ENCODE assay signal across 32 cellular contexts in the genomic region with DNA sequence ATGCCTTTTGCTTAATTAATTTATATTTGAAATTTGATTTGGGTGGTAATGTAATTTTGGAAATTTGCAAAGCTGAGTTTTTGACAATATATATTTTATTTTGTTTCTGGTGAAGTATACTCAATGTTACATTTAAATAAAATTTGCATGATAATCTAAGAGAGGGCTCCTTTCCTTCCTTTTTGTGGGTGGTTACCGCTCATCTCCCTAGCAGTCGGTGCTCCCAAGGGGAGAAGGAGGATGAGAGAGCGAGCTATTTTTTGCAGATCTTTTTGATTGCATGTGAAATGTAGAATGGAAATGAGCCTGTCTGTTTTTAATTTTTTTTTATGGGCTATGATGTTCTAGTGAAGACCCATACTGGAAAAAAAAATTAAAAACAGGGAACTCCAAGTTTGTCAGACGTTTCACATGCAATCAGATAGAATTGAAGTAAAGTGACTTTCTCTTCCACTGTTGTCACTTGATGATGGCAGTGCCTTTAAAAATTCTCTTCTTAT. TPM values are rescaled to one million over a fixed set of nuclear protein-coding genes. Genes with fewer than 3 reads are reported as not detected.
"Had no signal": no experiment of that assay in that cellular context is flagged by ENCODE, and none has a peak within 500 bp of the region (broad histone marks: within the 10 kb centered on the region; RNA-seq: fewer than 3 reads in every experiment).

No MANE protein-coding gene starts in this region.

- H3K4me3 Mint-ChIP-seq: activated CD4-positive, alpha-beta T cell treated with anti-CD3 and anti-CD28 coated beads, Interleukin-2, amount 10 ng/mL, durations not matched to agents 24 days and 14 days; activated CD8-positive, alpha-beta T cell treated with anti-CD3 and anti-CD28 coated beads for 36 hours; activated naive CD4-positive, alpha-beta T cell treated with anti-CD3 and anti-CD28 coated beads, Interleukin-2, amount 50 U/mL, for 24 hours; activated naive CD8-positive, alpha-beta T cell treated with anti-CD3 and anti-CD28 coated beads, Interleukin-2, amount 10 ng/mL, durations not matched to agents 7 days and 5 days; activated T-cell treated with anti-CD3 and anti-CD28 coated beads, Interleukin-2, amount 50 U/mL, for 72 hours; central memory CD8-positive, alpha-beta T cell had no signal

- H3K4me1 Mint-ChIP-seq: activated CD4-positive, alpha-beta T cell treated with anti-CD3 and anti-CD28 coated beads, Interleukin-2, amount 10 ng/mL, durations not matched to agents 24 days and 14 days; activated naive CD4-positive, alpha-beta T cell treated with anti-CD3 and anti-CD28 coated beads, Interleukin-2, amount 50 U/mL, for 24 hours; activated naive CD8-positive, alpha-beta T cell treated with anti-CD3 and anti-CD28 coated beads, Interleukin-2, amount 10 ng/mL, durations not matched to agents 7 days and 5 days; central memory CD8-positive, alpha-beta T cell had no signal

- ATAC-seq: activated CD8-positive, alpha-beta T cell treated with anti-CD3 and anti-CD28 coated beads for 36 hours; activated T-cell treated with anti-CD3 and anti-CD28 coated beads, Interleukin-2, amount 50 U/mL, for 72 hours; PC-3 had no signal

- H3K27ac ChIP-seq: ascending aorta, cardiac muscle cell, Peyer's patch, VCaP had no signal

- H3K9me3 ChIP-seq: ascending aorta, Peyer's patch had no signal

- H3K4me3 ChIP-seq: ascending aorta, cardiac muscle cell, Peyer's patch had no signal

- H3K9me3 Mint-ChIP-seq: activated CD4-positive, alpha-beta T cell treated with anti-CD3 and anti-CD28 coated beads, Interleukin-2, amount 10 ng/mL, durations not matched to agents 24 days and 14 days; activated CD8-positive, alpha-beta T cell treated with anti-CD3 and anti-CD28 coated beads for 36 hours; activated naive CD4-positive, alpha-beta T cell treated with anti-CD3 and anti-CD28 coated beads, Interleukin-2, amount 50 U/mL, for 24 hours; activated naive CD8-positive, alpha-beta T cell treated with anti-CD3 and anti-CD28 coated beads, Interleukin-2, amount 10 ng/mL, durations not matched to agents 7 days and 5 days; activated T-cell treated with anti-CD3 and anti-CD28 coated beads, Interleukin-2, amount 50 U/mL, for 72 hours; activated T-helper 2 cell treated with anti-CD3 and anti-CD28 coated beads, Interferon-gamma antibody, Interleukin-2, Interleukin-4, amounts not matched to agents 10 μg/mL and 5 μg/mL and 100 μg/mL, durations not matched to agents 14 hours and 24 hours and 36 hours; central memory CD8-positive, alpha-beta T cell had no signal

- H3K27me3 ChIP-seq: ascending aorta, cardiac muscle cell, Peyer's patch had no signal

- H3K36me3 Mint-ChIP-seq: activated naive CD4-positive, alpha-beta T cell treated with anti-CD3 and anti-CD28 coated beads, Interleukin-2, amount 50 U/mL, for 24 hours; activated naive CD8-positive, alpha-beta T cell treated with anti-CD3 and anti-CD28 coated beads, Interleukin-2, amount 10 ng/mL, durations not matched to agents 7 days and 5 days had no signal

- DNase-seq: activated CD4-positive, alpha-beta T cell treated with anti-CD3 and anti-CD28 coated beads, Interleukin-2, amount 10 ng/mL, durations not matched to agents 24 days and 14 days; activated CD4-positive, alpha-beta T cell treated with anti-CD3 and anti-CD28 coated beads, Interleukin-2, amount 50 U/mL, for 4 hours; activated CD8-positive, alpha-beta T cell treated with anti-CD3 and anti-CD28 coated beads for 36 hours; activated gamma-delta T cell; activated naive CD4-positive, alpha-beta T cell treated with Interleukin-2 at 50 U/mL for 16 hours; activated naive CD8-positive, alpha-beta T cell treated with anti-CD3 and anti-CD28 coated beads, Interleukin-2, amount 10 ng/mL, durations not matched to agents 7 days and 5 days; activated T-cell treated with anti-CD3 and anti-CD28 coated beads, Interleukin-2, amount 50 U/mL, for 1 hour; activated T-cell treated with anti-CD3 and anti-CD28 coated beads, Interleukin-2, amount 50 U/mL, for 72 hours; amygdala; NCI-H1105; NCI-H1417 treated with DMSO at 0.1 percent for 48 hours; NCI-H1694; NCI-H1930; NCI-H2081 treated with DMSO at 0.1 percent for 48 hours; NCI-H345; NCI-H524 treated with DMSO at 0.1 percent for 48 hours; NK-92 treated with Interleukin-12 subunit alpha and Interleukin-12 subunit beta, amount 100 ng/mL, for 24 hours; PC-3; Peyer's patch; RPMI8226; SIG-M5; SW 1271; T-helper 1 cell; T-helper 2 cell; T-helper 9 cell had no signal

- H3K27ac Mint-ChIP-seq: activated CD4-positive, alpha-beta T cell treated with anti-CD3 and anti-CD28 coated beads, Interleukin-2, amount 10 ng/mL, durations not matched to agents 24 days and 14 days; activated CD8-positive, alpha-beta T cell treated with anti-CD3 and anti-CD28 coated beads for 36 hours; activated naive CD4-positive, alpha-beta T cell treated with anti-CD3 and anti-CD28 coated beads, Interleukin-2, amount 50 U/mL, for 24 hours; activated naive CD8-positive, alpha-beta T cell treated with anti-CD3 and anti-CD28 coated beads, Interleukin-2, amount 10 ng/mL, durations not matched to agents 7 days and 5 days; activated T-cell treated with anti-CD3 and anti-CD28 coated beads, Interleukin-2, amount 50 U/mL, for 72 hours; activated T-helper 2 cell treated with anti-CD3 and anti-CD28 coated beads, Interferon-gamma antibody, Interleukin-2, Interleukin-4, amounts not matched to agents 10 μg/mL and 5 μg/mL and 100 μg/mL, durations not matched to agents 14 hours and 24 hours and 36 hours had no signal

- H3K4me1 ChIP-seq: ascending aorta, Peyer's patch had no signal

- H3K36me3 ChIP-seq: ascending aorta, cardiac muscle cell, Peyer's patch had no signal

RNA-seq across cellular contexts. Expression of gene MSRB3, which starts 39.8 kb away (rescaled TPM):
- total RNA-seq: activated CD4-positive, alpha-beta T cell treated with anti-CD3 and anti-CD28 coated beads, Interleukin-2, amount 10 ng/mL, durations not matched to agents 24 days and 14 days; activated CD8-positive, alpha-beta memory T cell treated with anti-CD3 and anti-CD28 coated beads for 36 hours; activated CD8-positive, alpha-beta T cell treated with anti-CD3 and anti-CD28 coated beads for 36 hours; activated naive CD8-positive, alpha-beta T cell treated with anti-CD3 and anti-CD28 coated beads, Interleukin-2, amount 10 ng/mL, durations not matched to agents 7 days and 5 days had no signal
